ENCODE assay signal across 9 cellular contexts in genomic region chr20:63873477-63873971, GRCh38. TPM values are rescaled to one million over a fixed set of nuclear protein-coding genes. Genes with fewer than 3 reads are reported as not detected.
A peak's percentile ranks its signal among the peaks of the same experiment; 100 is the strongest.
DNase-seq lines count a peak whose midpoint lies in the region; ATAC-seq lines count a peak whose summit lies in the region.
"Had no signal": no experiment of that assay in that cellular context is flagged by ENCODE, and none has a peak within 500 bp of the region (broad histone marks: within the 10 kb centered on the region; RNA-seq: fewer than 3 reads in every experiment).

No MANE protein-coding gene starts in this region.

- ATAC-seq in T-cell (replicated peaks in 1 of 4) (peak; percentile 37 to 84 (median 52)), sciatic nerve (peak; percentile 83), GM19452 (IDR thresholded peaks at IDR 0.05; ENCODE audit: unreplicated experiment) (no peak), GM19455 (IDR thresholded peaks at IDR 0.05; ENCODE audit: unreplicated experiment) (no peak)

- H3K4me3 Mint-ChIP-seq in T-cell (no peak overlapping the region), immature natural killer cell (no peak overlapping the region)

- peak overlapping the region; percentile 95 for H3K27ac ChIP-seq in epithelial cell of prostate

- CTCF ChIA-PET in T-cell (lab: Charles Lee): no interaction called here

- H3K9me3 Mint-ChIP-seq in T-cell (no peaks in the 10 kb centered on the region), immature natural killer cell (no peaks in the 10 kb centered on the region)

- H3K27ac Mint-ChIP-seq in T-cell (peak overlapping the region in 1 of 2 donors; percentile 36), immature natural killer cell (peak overlapping the region in 1 of 6 donors; percentile 40)

- no peaks in the 10 kb centered on the region for H3K27me3 Mint-ChIP-seq in T-cell
- H3K27me3 Mint-ChIP-seq in immature natural killer cell (ENCODE audit: low read depth in 3 of 3): no peaks in the 10 kb centered on the region

- POLR2A ChIA-PET in T-cell (lab: Charles Lee): no interaction called here

- H3K36me3 Mint-ChIP-seq in T-cell (peaks cover 32% of the 10 kb centered on the region), immature natural killer cell (peaks cover 16 to 29% (median 22%) of the 10 kb centered on the region in 3 donors)

- DNase-seq in GF-D8 (lab: John Stamatoyannopoulos, UW): peak; percentile 87
- no peak for DNase-seq in T-cell
- peak; percentile 85 for DNase-seq in epithelial cell of prostate (ENCODE audit: low read depth, low spot score)
- DNase-seq in sciatic nerve (ENCODE audit: low spot score): no peak
- no peak for DNase-seq in immature natural killer cell
- DNase-seq in NCI-H1417 (lab: John Stamatoyannopoulos, UW): no peak

- H3K4me1 Mint-ChIP-seq in T-cell (peaks cover 4 to 6% (median 6%) of the 10 kb centered on the region in 3 donors), immature natural killer cell (peaks cover under 1 to 4% of the 10 kb centered on the region in 2 donors)

- intact Hi-C loops in sciatic nerve (cut with DNase I): no loop called here

RNA-seq across cellular contexts. Expression of gene TPD52L2, which starts 8.5 kb away (rescaled TPM):
- total RNA-seq in T-cell (10 to 100 TPM; 27.8 to 44.1 (median 39.3) TPM), sciatic nerve (69.1 TPM)
- 10 to 100 TPM; 67.5 to 90.8 (median 79.3) TPM for polyA plus RNA-seq in immature natural killer cell

RNA-seq across cellular contexts. Expression of gene ABHD16B, which starts 12.2 kb away (rescaled TPM):
- total RNA-seq in T-cell (not detected), sciatic nerve (not detected)
- under 1 TPM in 1 of 3 donors, not detected in 2; 0.34 TPM for polyA plus RNA-seq in immature natural killer cell
- total RNA-seq: mononuclear cell had no signal

RNA-seq across cellular contexts. Expression of gene DNAJC5, which starts 21.4 kb away (rescaled TPM):
- total RNA-seq in T-cell (10 to 100 TPM; 35.4 to 63.7 (median 54.9) TPM), sciatic nerve (30.1 TPM)
- 1 to 10 TPM; 1.4 to 8.2 (median 2.9) TPM for polyA plus RNA-seq in immature natural killer cell

RNA-seq across cellular contexts. Expression of gene ZBTB46, which starts 42.5 kb away (rescaled TPM):
- under 1 TPM; 0.20 to 0.95 (median 0.30) TPM for total RNA-seq in T-cell
- 30.2 TPM for total RNA-seq in sciatic nerve
- under 1 TPM; 0.16 to 0.32 (median 0.32) TPM for polyA plus RNA-seq in immature natural killer cell

Comparison
In these comparisons a context has a peak if more than half of its experiments do, and no peak if none do; other contexts are left out.
1. DNase-seq: peak in GF-D8 (single experiment) and epithelial cell of prostate (single experiment); none in T-cell (0 of 34), sciatic nerve (single experiment), immature natural killer cell (0 of 3) and NCI-H1417 (0 of 3).
2. ATAC-seq: peak in T-cell (4 of 4) and sciatic nerve (single experiment); none in GM19452 (single experiment) and GM19455 (single experiment).